In the genomic region with DNA sequence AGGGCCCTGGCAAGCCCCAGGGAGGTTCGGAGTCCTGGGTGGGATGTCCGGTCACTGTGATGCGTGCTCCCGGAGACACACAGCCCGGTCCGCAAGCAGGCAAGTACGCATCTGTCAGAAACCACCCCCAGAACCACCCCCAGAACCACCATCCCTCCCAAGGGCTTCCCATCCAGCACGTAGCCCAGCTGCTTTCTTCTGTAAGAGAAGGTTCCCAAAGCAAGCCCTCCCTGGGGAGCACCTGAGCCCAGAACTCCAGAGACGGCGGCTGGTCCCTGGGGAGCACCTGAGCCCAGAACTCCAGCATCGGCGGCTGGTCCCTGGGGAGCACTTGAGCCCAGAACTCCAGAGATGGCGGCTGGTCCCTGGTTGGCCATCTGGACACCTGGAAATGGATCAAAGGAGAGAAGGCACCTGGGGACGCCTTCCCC, we compare ENCODE assay signal across 16 cellular contexts. TPM values are rescaled to one million over a fixed set of nuclear protein-coding genes. Genes with fewer than 3 reads are reported as not detected.
DNase-seq lines count a peak whose midpoint lies in the region; ATAC-seq and TF ChIP-seq lines count a peak whose summit lies in the region.
"Had no signal": no experiment of that assay in that cellular context is flagged by ENCODE, and none has a peak within 500 bp of the region (broad histone marks: within the 10 kb centered on the region; RNA-seq: fewer than 3 reads in every experiment).

No MANE protein-coding gene starts in this region.

- ATAC-seq in activated CD4-positive, alpha-beta T cell treated with anti-CD3 and anti-CD28 coated beads for 36 hours, result no peak
- ATAC-seq in natural killer cell (no peak), omental fat pad (ENCODE audit: low FRiP score) (no peak)
- ATAC-seq: SK-N-SH treated with all-trans-retinoic acid at 6 μM for 48 hours had no signal

- no peaks in the 10 kb centered on the region for H3K27me3 Mint-ChIP-seq in activated CD4-positive, alpha-beta T cell treated with anti-CD3 and anti-CD28 coated beads for 36 hours
- H3K27me3 Mint-ChIP-seq in CD8-positive, alpha-beta memory T cell, result peaks cover 0 to 1% of the 10 kb centered on the region in 2 donors
- no peaks in the 10 kb centered on the region for H3K27me3 Mint-ChIP-seq in activated CD4-positive, alpha-beta memory T cell treated with anti-CD3 and anti-CD28 coated beads, Interleukin-2, amount 10 ng/mL, durations not matched to agents 7 days and 5 days
- peaks cover 0 to 3% of the 10 kb centered on the region in 2 donors for H3K27me3 Mint-ChIP-seq in natural killer cell (ENCODE audit: low read depth in 2 of 2)

- H3K36me3 ChIP-seq in CD8-positive, alpha-beta memory T cell (ENCODE audit: insufficient read depth, low read length), result no peaks in the 10 kb centered on the region
- H3K36me3 ChIP-seq: tibial artery had no signal

- peaks cover 32% of the 10 kb centered on the region for H3K4me1 ChIP-seq in CD8-positive, alpha-beta memory T cell (ENCODE audit: insufficient read depth, low read length)

- H3K9me3 Mint-ChIP-seq in activated CD4-positive, alpha-beta T cell treated with anti-CD3 and anti-CD28 coated beads for 36 hours (ENCODE audit: low read depth), result no peaks in the 10 kb centered on the region
- H3K9me3 Mint-ChIP-seq in CD8-positive, alpha-beta memory T cell, result no peaks in the 10 kb centered on the region
- H3K9me3 Mint-ChIP-seq in activated CD4-positive, alpha-beta memory T cell treated with anti-CD3 and anti-CD28 coated beads, Interleukin-2, amount 10 ng/mL, durations not matched to agents 7 days and 5 days, result no peaks in the 10 kb centered on the region
- no peaks in the 10 kb centered on the region for H3K9me3 Mint-ChIP-seq in natural killer cell
- H3K9me3 Mint-ChIP-seq: endodermal cell had no signal

- peak overlapping the region; percentile 69 for H3K4me3 Mint-ChIP-seq in activated CD4-positive, alpha-beta T cell treated with anti-CD3 and anti-CD28 coated beads for 36 hours
- H3K4me3 Mint-ChIP-seq in CD8-positive, alpha-beta memory T cell, result peak overlapping the region in 6 of 7 donors; percentile 83 to 97 (median 92)
- H3K4me3 Mint-ChIP-seq in activated CD4-positive, alpha-beta memory T cell treated with anti-CD3 and anti-CD28 coated beads, Interleukin-2, amount 10 ng/mL, durations not matched to agents 7 days and 5 days, result no peak overlapping the region
- peak overlapping the region; percentile 94 for H3K4me3 Mint-ChIP-seq in natural killer cell

- H3K4me3 ChIP-seq in CD8-positive, alpha-beta memory T cell (ENCODE audit: low read length), result no peak overlapping the region
- H3K4me3 ChIP-seq: tibial artery had no signal

- POLR2A ChIA-PET in activated CD4-positive, alpha-beta T cell treated with anti-CD3 and anti-CD28 coated beads for 36 hours (lab: Charles Lee), result no interaction called here
- POLR2A ChIA-PET in CD8-positive, alpha-beta memory T cell (lab: Charles Lee), result interaction anchor here (1.9 kb wide), 1 partner anchor 10 kb away, joined by 6 read pairs; no protein-coding TSS in a partner anchor
- POLR2A ChIA-PET in activated CD4-positive, alpha-beta memory T cell treated with anti-CD3 and anti-CD28 coated beads, Interleukin-2, amount 10 ng/mL, durations not matched to agents 7 days and 5 days (lab: Charles Lee), result interaction anchor here (1.3 to 2.6 kb wide), 2 partner anchors 9 to 37 kb away, joined by 3 to 30 read pairs; no protein-coding TSS in a partner anchor

- H3K27ac ChIP-seq in CD8-positive, alpha-beta memory T cell (ENCODE audit: low read depth, low read length), result no peak overlapping the region
- H3K27ac ChIP-seq: tibial artery had no signal

- intact Hi-C loops in activated CD4-positive, alpha-beta T cell treated with anti-CD3 and anti-CD28 coated beads for 36 hours (cut with DNase I, micrococcal nuclease), result loop anchor here in 1 of 2 experiments (5.0 to 10.0 kb wide), 3 partner anchors 405 to 1615 kb away; partner anchors contain the start of gene RAN
- intact Hi-C loops in natural killer cell (cut with micrococcal nuclease), result no loop called here

- peak overlapping the region; percentile 82 for H3K27ac Mint-ChIP-seq in activated CD4-positive, alpha-beta T cell treated with anti-CD3 and anti-CD28 coated beads for 36 hours
- H3K27ac Mint-ChIP-seq in CD8-positive, alpha-beta memory T cell, result peak overlapping the region in 7 of 8 donors; percentile 66 to 99 (median 96)
- H3K27ac Mint-ChIP-seq in activated CD4-positive, alpha-beta memory T cell treated with anti-CD3 and anti-CD28 coated beads, Interleukin-2, amount 10 ng/mL, durations not matched to agents 7 days and 5 days, result peak overlapping the region; percentile 98
- H3K27ac Mint-ChIP-seq in natural killer cell, result peak overlapping the region; percentile 94
- H3K27ac Mint-ChIP-seq: endodermal cell had no signal

- TF ChIP-seq CTCF in natural killer cell (IDR thresholded peaks at IDR 0.05), result no peak
- no peak for TF ChIP-seq CTCF in omental fat pad (IDR thresholded peaks at IDR 0.05)

- H3K9me3 ChIP-seq in CD8-positive, alpha-beta memory T cell (ENCODE audit: low read length), result no peaks in the 10 kb centered on the region
- H3K9me3 ChIP-seq: tibial artery had no signal

- CTCF ChIA-PET in activated CD4-positive, alpha-beta T cell treated with anti-CD3 and anti-CD28 coated beads for 36 hours (lab: Charles Lee), result no interaction called here
- CTCF ChIA-PET in CD8-positive, alpha-beta memory T cell (lab: Charles Lee), result interaction anchor here (1.3 kb wide), 1 partner anchor 57 kb away, joined by 4 read pairs; no protein-coding TSS in a partner anchor
- CTCF ChIA-PET in activated CD4-positive, alpha-beta memory T cell treated with anti-CD3 and anti-CD28 coated beads, Interleukin-2, amount 10 ng/mL, durations not matched to agents 7 days and 5 days (lab: Charles Lee), result no interaction called here

- peaks cover 38% of the 10 kb centered on the region for H3K4me1 Mint-ChIP-seq in activated CD4-positive, alpha-beta T cell treated with anti-CD3 and anti-CD28 coated beads for 36 hours
- H3K4me1 Mint-ChIP-seq in CD8-positive, alpha-beta memory T cell, result peaks cover 35 to 48% (median 42%) of the 10 kb centered on the region in 3 donors
- H3K4me1 Mint-ChIP-seq in activated CD4-positive, alpha-beta memory T cell treated with anti-CD3 and anti-CD28 coated beads, Interleukin-2, amount 10 ng/mL, durations not matched to agents 7 days and 5 days, result peaks cover 38% of the 10 kb centered on the region
- peaks cover 37 to 52% of the 10 kb centered on the region in 2 donors for H3K4me1 Mint-ChIP-seq in natural killer cell

- H3K36me3 Mint-ChIP-seq in activated CD4-positive, alpha-beta T cell treated with anti-CD3 and anti-CD28 coated beads for 36 hours (ENCODE audit: low read depth), result peaks cover 2% of the 10 kb centered on the region
- peaks cover 0 to 8% (median 0%) of the 10 kb centered on the region in 3 donors for H3K36me3 Mint-ChIP-seq in CD8-positive, alpha-beta memory T cell
- H3K36me3 Mint-ChIP-seq in activated CD4-positive, alpha-beta memory T cell treated with anti-CD3 and anti-CD28 coated beads, Interleukin-2, amount 10 ng/mL, durations not matched to agents 7 days and 5 days (ENCODE audit: low read depth), result peaks cover 15% of the 10 kb centered on the region
- H3K36me3 Mint-ChIP-seq in natural killer cell, result no peaks in the 10 kb centered on the region

- DNase-seq in activated CD4-positive, alpha-beta T cell treated with anti-CD3 and anti-CD28 coated beads for 36 hours, result no peak
- DNase-seq in activated CD4-positive, alpha-beta T cell treated with anti-CD3 and anti-CD28 coated beads for 4 hours, result no peak
- DNase-seq in CD8-positive, alpha-beta memory T cell, result no peak
- no peak for DNase-seq in activated CD4-positive, alpha-beta memory T cell treated with anti-CD3 and anti-CD28 coated beads, Interleukin-2, amount 10 ng/mL, durations not matched to agents 7 days and 5 days
- DNase-seq in natural killer cell (no peak), omental fat pad (ENCODE audit: low spot score) (no peak), COR-L47 (lab: John Stamatoyannopoulos, UW) (no peak), A172 (ENCODE audit: low spot score) (no peak)
- DNase-seq: activated gamma-delta T cell; endodermal cell; foreskin melanocyte; mesenchymal stem cell; NCI-H2029; stimulated activated CD4-positive, alpha-beta T cell treated with anti-CD3 and anti-CD28 coated beads, Interleukin-15, amount 100 ng/mL, for 24 hours; tibial artery had no signal

- H3K27me3 ChIP-seq in CD8-positive, alpha-beta memory T cell (ENCODE audit: insufficient read depth, low read length, poor library complexity, severe bottlenecking), result no peaks in the 10 kb centered on the region

RNA-seq across cellular contexts. Expression of gene FBRSL1, which starts 2.6 kb away (rescaled TPM):
- 10 to 100 TPM; 35.7 to 55.1 TPM for total RNA-seq in activated CD4-positive, alpha-beta T cell treated with anti-CD3 and anti-CD28 coated beads for 36 hours
- total RNA-seq in CD8-positive, alpha-beta memory T cell, result 10 to 100 TPM; 58.1 to 62.1 TPM
- polyA plus RNA-seq in CD8-positive, alpha-beta memory T cell, result 1.4 TPM
- total RNA-seq in activated CD4-positive, alpha-beta memory T cell treated with anti-CD3 and anti-CD28 coated beads, Interleukin-2, amount 10 ng/mL, durations not matched to agents 7 days and 5 days, result 10 to 100 TPM; 36.7 to 47.0 TPM
- 10 to 100 TPM; 67.5 to 78.0 (median 76.2) TPM for total RNA-seq in natural killer cell
- total RNA-seq in omental fat pad, result 10 to 100 TPM in 2 of 4 donors, 1 to 10 TPM in 2; 5.9 to 16.0 (median 9.4) TPM
- total RNA-seq in A172 (2014; rRNA removed; shearing (Covaris generic)), result 12.6 and 22.5 TPM in 2 replicates
